Comparison of ENCODE assay signal across 18 cellular contexts in genomic region chr16:50863673-50864144, GRCh38.
"Had no signal": no experiment of that assay in that cellular context is flagged by ENCODE, and none has a peak within 500 bp of the region (broad histone marks: within the 10 kb centered on the region; RNA-seq: fewer than 3 reads in every experiment).

No MANE protein-coding gene starts in this region.

- H3K27ac ChIP-seq: brain microvascular endothelial cell, gastrocnemius medialis, heart right ventricle, lower lobe of right lung, testis, upper lobe of left lung had no signal

- H3K4me1 ChIP-seq: gastrocnemius medialis, heart right ventricle, lower lobe of right lung, testis, upper lobe of left lung had no signal

- H3K27me3 ChIP-seq: brain microvascular endothelial cell, gastrocnemius medialis, heart right ventricle, testis, upper lobe of left lung had no signal

- H3K36me3 ChIP-seq: brain microvascular endothelial cell, gastrocnemius medialis, heart right ventricle, lower lobe of right lung, upper lobe of left lung had no signal

- H3K4me3 ChIP-seq: gastrocnemius medialis, heart right ventricle, lower lobe of right lung, testis, upper lobe of left lung had no signal

- FAIRE-seq: small intestine had no signal

- DNase-seq: activated CD4-positive, alpha-beta T cell treated with anti-CD3 and anti-CD28 coated beads for 48 hours; activated CD8-positive, alpha-beta memory T cell treated with anti-CD3 and anti-CD28 coated beads, Interleukin-2, amount 50 U/mL, for 4 hours; activated CD8-positive, alpha-beta T cell treated with anti-CD3 and anti-CD28 coated beads, Interleukin-2, amount 10 ng/mL, durations not matched to agents 7 days and 5 days; activated gamma-delta T cell; activated naive CD8-positive, alpha-beta T cell treated with anti-CD3 and anti-CD28 coated beads for 36 hours; activated T-cell treated with anti-CD3 and anti-CD28 coated beads, Interleukin-2, amount 50 U/mL, for 72 hours; brain microvascular endothelial cell; cerebellar nuclear complex; endodermal cell; gastrocnemius medialis; heart right ventricle; left colon; lower lobe of right lung; naive B cell; right cardiac atrium; small intestine; testis had no signal

- H3K9me3 ChIP-seq: gastrocnemius medialis, lower lobe of right lung, testis, upper lobe of left lung had no signal

- ATAC-seq: activated CD8-positive, alpha-beta T cell treated with anti-CD3 and anti-CD28 coated beads, Interleukin-2, amount 10 ng/mL, durations not matched to agents 7 days and 5 days; activated T-cell treated with anti-CD3 and anti-CD28 coated beads, Interleukin-2, amount 50 U/mL, for 72 hours; gastrocnemius medialis; heart right ventricle; left colon had no signal
